Comparison of ENCODE assay signal across 1 cellular context in genomic region chr19:32691291-32691951, GRCh38.
TF ChIP-seq lines count a peak whose summit lies in the region.

NUDT19 (plus strand) TSS chr19:32691821; CDS start chr19:32691961, 140 bp downstream.

TF ChIP-seq in HEK293, 187 proteins besides CTCF, POLR2A, EP300 and RAD21 (continued from another document and continues in another):
- TF ChIP-seq INSM2 (tag by site-specific recombination; IDR thresholded peaks at IDR 0.05) (peak; percentile 41; the same call in 1 of the 2 replicates), TSHZ1 (tag by site-specific recombination; IDR thresholded peaks at IDR 0.05; ENCODE audit: borderline replicate concordance) (no peak; the same call in 1 of the 2 replicates), FEZF1 (tag by site-specific recombination; IDR thresholded peaks at IDR 0.05) (peak; percentile 36; the same call in 1 of the 2 replicates), KLF7 (tag by site-specific recombination; IDR thresholded peaks at IDR 0.05; ENCODE audit: borderline replicate concordance) (peak; percentile 91), SP2 (tag by site-specific recombination; IDR thresholded peaks at IDR 0.05) (peak; percentile 92), ZNF777 (tag by site-specific recombination; IDR thresholded peaks at IDR 0.05; ENCODE audit: borderline replicate concordance) (0 out of 2 replicates have a peak, but pooled peaks have one; percentile 43), KLF17 (tag by site-specific recombination; IDR thresholded peaks at IDR 0.05) (peak; percentile 80), GFI1B (tag by site-specific recombination; IDR thresholded peaks at IDR 0.05) (no peak), ZNF664 (tag by site-specific recombination; IDR thresholded peaks at IDR 0.05) (peak; percentile 58; the same call in 1 of the 2 replicates), PRDM4 (tag by site-specific recombination; IDR thresholded peaks at IDR 0.05) (0 out of 2 replicates have a peak, but pooled peaks have one; percentile 59), SCRT1 (tag by site-specific recombination; IDR thresholded peaks at IDR 0.05; ENCODE audit: borderline replicate concordance) (peak; percentile 74), HIC1 (tag by site-specific recombination; IDR thresholded peaks at IDR 0.05) (peak; percentile 84), ZNF121 (tag by site-specific recombination; IDR thresholded peaks at IDR 0.05) (0 out of 2 replicates have a peak, but pooled peaks have one; percentile 51), ZNF248 (tag by site-specific recombination; IDR thresholded peaks at IDR 0.05) (no peak), SCRT2 (tag by site-specific recombination; IDR thresholded peaks at IDR 0.05) (peak; percentile 83), ZBTB7A (tag by site-specific recombination; IDR thresholded peaks at IDR 0.05; ENCODE audit: low read depth) (peak; percentile 75; the same call in 1 of the 2 replicates), ZNF362 (tag by site-specific recombination; IDR thresholded peaks at IDR 0.05) (no peak), BCL11B (tag by site-specific recombination; IDR thresholded peaks at IDR 0.05; ENCODE audit: low read depth) (no peak), ZNF529 (tag by site-specific recombination; IDR thresholded peaks at IDR 0.05; ENCODE audit: insufficient replicate concordance) (no peak), ZBTB20 (tag by site-specific recombination; IDR thresholded peaks at IDR 0.05) (peak; percentile 30; the same call in 1 of the 2 replicates), ZNF324 (tag by site-specific recombination; IDR thresholded peaks at IDR 0.05) (peak; percentile 88; the same call in 1 of the 2 replicates), ZNF639 (tag by site-specific recombination; IDR thresholded peaks at IDR 0.05) (no peak), ZBTB10 (tag by site-specific recombination; IDR thresholded peaks at IDR 0.05) (peak; percentile 76), ZNF37A (tag by site-specific recombination; IDR thresholded peaks at IDR 0.05) (no peak), ZNF211 (tag by site-specific recombination; IDR thresholded peaks at IDR 0.05; ENCODE audit: low read depth) (no peak), ZNF146 (tag by site-specific recombination; IDR thresholded peaks at IDR 0.05) (no peak), ZNF24 (tag by site-specific recombination; IDR thresholded peaks at IDR 0.05) (peak; percentile 89; the same call in 1 of the 2 replicates), ZFP69B (tag by site-specific recombination; IDR thresholded peaks at IDR 0.05) (peak; percentile 99), EGR2 (tag by site-specific recombination; IDR thresholded peaks at IDR 0.05; ENCODE audit: low read depth) (peak; percentile 78), ZNF341 (tag by site-specific recombination; IDR thresholded peaks at IDR 0.05; ENCODE audit: low read depth) (peak; percentile 67), ZNF692 (tag by site-specific recombination; IDR thresholded peaks at IDR 0.05) (peak; percentile 99), ZNF660 (tag by site-specific recombination; IDR thresholded peaks at IDR 0.05) (peak; percentile 92), ZNF521 (tag by site-specific recombination; IDR thresholded peaks at IDR 0.05) (no peak), ZNF629 (tag by site-specific recombination; IDR thresholded peaks at IDR 0.05) (peak; percentile 74), GLI4 (tag by site-specific recombination; IDR thresholded peaks at IDR 0.05) (0 out of 2 replicates have a peak, but pooled peaks have one; percentile 32), ZNF223 (tag by site-specific recombination; IDR thresholded peaks at IDR 0.05) (no peak), ZSCAN23 (tag by site-specific recombination; IDR thresholded peaks at IDR 0.05) (no peak), ZNF391 (tag by site-specific recombination; IDR thresholded peaks at IDR 0.05; ENCODE audit: borderline replicate concordance, low read depth) (peak; percentile 43; the same call in 1 of the 2 replicates)
